ENCODE assay signal across 7 cellular contexts in the genomic region with DNA sequence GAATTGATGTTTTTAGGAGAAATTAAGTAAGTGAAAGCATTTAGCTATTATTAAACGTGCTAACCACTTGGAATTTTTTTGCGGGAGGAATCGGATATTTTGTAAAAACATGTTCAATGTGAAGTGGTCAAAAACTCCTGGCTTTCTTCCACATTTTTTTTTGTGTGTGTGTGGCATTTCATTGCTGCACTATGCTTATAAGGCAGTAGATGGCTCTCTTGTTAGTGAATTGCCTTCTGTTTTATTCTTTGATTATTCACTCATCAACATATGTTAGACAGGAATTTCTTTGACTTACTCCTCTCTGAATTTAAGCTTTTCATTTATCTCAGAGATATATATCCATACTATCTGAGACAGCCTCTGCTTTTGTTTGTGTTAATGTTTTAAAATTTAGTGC.
DNase-seq lines count a peak whose midpoint lies in the region; ATAC-seq and TF ChIP-seq lines count a peak whose summit lies in the region.

No MANE protein-coding gene starts in this region.

- no peak for ATAC-seq in GM18868 (IDR thresholded peaks at IDR 0.05; ENCODE audit: unreplicated experiment)

- 54% methylated on average over 3 of the region's 3 CpGs for WGBS in esophagus muscularis mucosa

- TF ChIP-seq EP300 in esophagus muscularis mucosa (IDR thresholded peaks at IDR 0.05): no peak

- peak; percentile 31 for TF ChIP-seq CTCF in GM13977 (IDR thresholded peaks at IDR 0.05; ENCODE audit: extremely low read depth, insufficient read depth, missing control alignments)
- peak; percentile 23 to 49 (median 37) for TF ChIP-seq CTCF in esophagus muscularis mucosa (IDR thresholded peaks at IDR 0.05)
- peak; percentile 72 for TF ChIP-seq CTCF in retinal pigment epithelial cell (conservative IDR thresholded peaks at IDR 0.05; ENCODE audit: low read depth, low read length)

- H3K4me1 ChIP-seq in esophagus muscularis mucosa: peaks cover 26 to 46% (median 36%) of the 10 kb centered on the region in 4 donors

- in situ Hi-C loops in GM13977 (cut with MboI; ENCODE audit: low pct_unique_long_range_greater_than_20kb, low sequenced_read_pairs, unreplicated experiment): no loop called here

- H3K4me3 ChIP-seq in esophagus muscularis mucosa (no peak overlapping the region), retinal pigment epithelial cell (ENCODE audit: low read length) (no peak overlapping the region)

- H3K36me3 ChIP-seq in esophagus muscularis mucosa: peaks cover 0 to 30% (median 4%) of the 10 kb centered on the region in 4 donors

- H3K27me3 ChIP-seq in esophagus muscularis mucosa: no peaks in the 10 kb centered on the region

- no peaks in the 10 kb centered on the region for H3K9me3 ChIP-seq in esophagus muscularis mucosa

- TF ChIP-seq POLR2A in esophagus muscularis mucosa (IDR thresholded peaks at IDR 0.05; ENCODE audit: low read depth): no peak

- intact Hi-C loops in esophagus muscularis mucosa (cut with DNase I): no loop called here

- no peak for DNase-seq in GM13977 (ENCODE audit: low spot score)
- DNase-seq in OCI-M1 (lab: John Stamatoyannopoulos, UW): peak; percentile 65
- no peak for DNase-seq in esophagus muscularis mucosa (ENCODE audit: extremely low spot score)
- DNase-seq in retinal pigment epithelial cell (ENCODE audit: low read depth): no peak
- no peak for DNase-seq in middle frontal gyrus (ENCODE audit: extremely low spot score, low spot score)
- DNase-seq in KG1 (lab: John Stamatoyannopoulos, UW): no peak

- no peak overlapping the region for H3K27ac ChIP-seq in esophagus muscularis mucosa (replicated peaks in 1 of 4)
